ENCODE assay signal across 18 cellular contexts in genomic region chr15:88127477-88127799, GRCh38.
"Had no signal": no experiment of that assay in that cellular context is flagged by ENCODE, and none has a peak within 500 bp of the region (broad histone marks: within the 10 kb centered on the region; RNA-seq: fewer than 3 reads in every experiment).

No MANE protein-coding gene starts in this region.

- H3K4me3 ChIP-seq: breast epithelium, esophagus muscularis mucosa, left lung, thyroid gland had no signal

- FAIRE-seq: endometrium, keratinocyte, urothelium cell line had no signal

- DNase-seq: activated CD4-positive, alpha-beta T cell treated with anti-CD3 and anti-CD28 coated beads, Interleukin-2, amount 50 U/mL, for 1 hour; activated CD8-positive, alpha-beta memory T cell treated with anti-CD3 and anti-CD28 coated beads for 24 hours; activated naive CD4-positive, alpha-beta T cell treated with Interleukin-2 at 50 U/mL for 16 hours; anterior cingulate cortex; foreskin fibroblast; hippocampal formation; left lung; occipital lobe; stimulated activated CD4-positive, alpha-beta T cell treated with anti-CD3 and anti-CD28 coated beads, Interleukin-1b, Interleukin-23, amount 100 ng/mL, for 48 hours; T-cell; T-helper 9 cell; thyroid gland had no signal

- ATAC-seq: activated CD4-positive, CD25-positive, alpha-beta regulatory T cell treated with anti-CD3 and anti-CD28 coated beads, Interleukin-2, amount 50 U/mL, for 24 hours; left lung; T-cell had no signal
